Comparison of ENCODE assay signal across 9 cellular contexts in the genomic region with DNA sequence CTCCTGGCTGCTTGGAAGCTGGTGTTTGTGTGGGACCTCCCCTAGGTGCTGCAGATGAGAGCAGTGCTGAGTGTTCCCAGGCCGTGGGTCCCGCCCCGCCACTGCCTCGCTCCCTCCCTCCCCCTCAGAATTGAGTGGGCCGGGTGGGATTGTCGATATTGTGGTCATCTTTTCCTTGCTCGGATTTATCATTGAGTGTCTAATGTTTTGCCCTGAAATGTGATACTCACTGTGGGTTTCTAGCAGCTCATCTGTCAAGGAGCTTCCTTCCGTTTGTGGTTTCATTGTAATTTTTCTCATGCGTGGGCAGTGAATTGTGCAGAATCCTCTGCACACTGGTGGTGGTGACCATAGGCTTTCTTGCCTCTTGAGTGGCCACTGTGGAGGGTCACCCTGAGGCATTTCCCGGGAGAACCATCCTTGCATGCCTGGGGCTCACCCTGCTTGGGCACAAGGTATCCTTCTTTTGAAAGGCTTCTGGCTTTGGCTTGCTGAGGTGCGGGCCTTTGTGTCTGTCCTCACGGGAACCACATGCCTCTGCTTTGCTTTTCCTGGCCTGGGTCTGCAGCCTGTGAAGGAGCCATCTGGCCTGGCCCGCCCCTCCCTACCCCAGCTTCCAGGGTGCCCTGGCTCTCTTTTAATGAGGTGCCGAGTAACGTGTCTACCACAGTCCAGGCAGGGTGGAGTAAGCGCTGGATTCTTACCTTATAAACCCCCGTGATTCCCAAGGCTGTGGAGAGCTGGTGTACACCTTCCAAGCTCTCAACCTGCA. TPM values are rescaled to one million over a fixed set of nuclear protein-coding genes. Genes with fewer than 3 reads are reported as not detected.
DNase-seq lines count a peak whose midpoint lies in the region; ATAC-seq and TF ChIP-seq lines count a peak whose summit lies in the region.
"Had no signal": no experiment of that assay in that cellular context is flagged by ENCODE, and none has a peak within 500 bp of the region (broad histone marks: within the 10 kb centered on the region; RNA-seq: fewer than 3 reads in every experiment).

No MANE protein-coding gene starts in this region.

- TF ChIP-seq CTCF in upper lobe of left lung (IDR thresholded peaks at IDR 0.05): no peak

- DNase-seq in Right ventricle myocardium inferior (ENCODE audit: missing footprints): peak; percentile 27
- no peak for DNase-seq in Right ventricle myocardium superior
- DNase-seq in activated CD4-positive, alpha-beta memory T cell treated with anti-CD3 and anti-CD28 coated beads, Interleukin-2, amount 10 ng/mL, durations not matched to agents 7 days and 5 days: peak; percentile 22
- peak; percentile 93 for DNase-seq in iris pigment epithelial cell (ENCODE audit: low read depth)
- DNase-seq in upper lobe of left lung: peak in 1 of 2 donors; percentile 55
- no peak for DNase-seq in effector CD4-positive, alpha-beta T cell
- DNase-seq in NCI-H146 treated with DMSO at 0.1 percent for 48 hours (lab: John Stamatoyannopoulos, UW; ENCODE audit: unreplicated experiment): no peak
- DNase-seq: anterior cingulate cortex had no signal

- POLR2A ChIA-PET in activated CD4-positive, alpha-beta memory T cell treated with anti-CD3 and anti-CD28 coated beads, Interleukin-2, amount 10 ng/mL, durations not matched to agents 7 days and 5 days (lab: Charles Lee): interaction anchor here (1.0 to 1.2 kb wide), 2 partner anchors 114 to 187 kb away, joined by 3 to 5 read pairs; no protein-coding TSS in a partner anchor

- peaks cover 53% of the 10 kb centered on the region for H3K36me3 Mint-ChIP-seq in activated CD4-positive, alpha-beta memory T cell treated with anti-CD3 and anti-CD28 coated beads, Interleukin-2, amount 10 ng/mL, durations not matched to agents 7 days and 5 days (ENCODE audit: low read depth)

- H3K9me3 ChIP-seq in upper lobe of left lung: no peaks in the 10 kb centered on the region

- intact Hi-C loops in Right ventricle myocardium inferior (cut with DNase I): loop anchor here (10.0 kb wide), 1 partner anchor 49 kb away; no protein-coding TSS in a partner anchor
- intact Hi-C loops in Right ventricle myocardium superior (cut with DNase I): loop anchor here (10.0 kb wide), 1 partner anchor 109 kb away; a partner anchor contains a TSS

- peaks cover 27 to 71% (median 43%) of the 10 kb centered on the region in 4 donors for H3K4me1 ChIP-seq in upper lobe of left lung

- H3K4me3 ChIP-seq in upper lobe of left lung: no peak overlapping the region

- ATAC-seq in Right ventricle myocardium inferior (no peak), Right ventricle myocardium superior (ENCODE audit: poor library complexity) (no peak), upper lobe of left lung (ENCODE audit: low FRiP score in 2 of 2) (peak in 1 of 2 donors; percentile 29), HG02840 (IDR thresholded peaks at IDR 0.05; ENCODE audit: low FRiP score, unreplicated experiment) (no peak)

- no peaks in the 10 kb centered on the region for H3K9me3 Mint-ChIP-seq in activated CD4-positive, alpha-beta memory T cell treated with anti-CD3 and anti-CD28 coated beads, Interleukin-2, amount 10 ng/mL, durations not matched to agents 7 days and 5 days

- CTCF ChIA-PET in activated CD4-positive, alpha-beta memory T cell treated with anti-CD3 and anti-CD28 coated beads, Interleukin-2, amount 10 ng/mL, durations not matched to agents 7 days and 5 days (lab: Charles Lee): interaction anchor here (0.9 to 1.7 kb wide), 6 partner anchors 16 to 173 kb away, joined by 3 to 11 read pairs (median 4); no protein-coding TSS in a partner anchor

- peaks cover 48% of the 10 kb centered on the region for H3K4me1 Mint-ChIP-seq in activated CD4-positive, alpha-beta memory T cell treated with anti-CD3 and anti-CD28 coated beads, Interleukin-2, amount 10 ng/mL, durations not matched to agents 7 days and 5 days

- H3K4me3 Mint-ChIP-seq in activated CD4-positive, alpha-beta memory T cell treated with anti-CD3 and anti-CD28 coated beads, Interleukin-2, amount 10 ng/mL, durations not matched to agents 7 days and 5 days: no peak overlapping the region

- peaks cover 0 to 7% (median under 1%) of the 10 kb centered on the region in 4 donors for H3K36me3 ChIP-seq in upper lobe of left lung

- no peaks in the 10 kb centered on the region for H3K27me3 Mint-ChIP-seq in activated CD4-positive, alpha-beta memory T cell treated with anti-CD3 and anti-CD28 coated beads, Interleukin-2, amount 10 ng/mL, durations not matched to agents 7 days and 5 days

- no peaks in the 10 kb centered on the region for H3K27me3 ChIP-seq in upper lobe of left lung

- peak overlapping the region in 3 of 4 donors; percentile 25 to 79 (median 59) for H3K27ac ChIP-seq in upper lobe of left lung

- no peak for TF ChIP-seq EP300 in upper lobe of left lung (IDR thresholded peaks at IDR 0.05)

- no peak overlapping the region for H3K27ac Mint-ChIP-seq in activated CD4-positive, alpha-beta memory T cell treated with anti-CD3 and anti-CD28 coated beads, Interleukin-2, amount 10 ng/mL, durations not matched to agents 7 days and 5 days

- WGBS in upper lobe of left lung, 2 donors: 78 to 80% methylated on average over 16 to 17 of the region's 17 CpGs

- no peak for TF ChIP-seq POLR2A in upper lobe of left lung (IDR thresholded peaks at IDR 0.05)

RNA-seq across cellular contexts. Expression of a gene that starts 25.6 kb away (rescaled TPM):
- 66.5 TPM for total RNA-seq in Right ventricle myocardium inferior
- total RNA-seq in Right ventricle myocardium superior: 77.4 TPM
- 10 to 100 TPM; 42.4 to 47.0 TPM for total RNA-seq in activated CD4-positive, alpha-beta memory T cell treated with anti-CD3 and anti-CD28 coated beads, Interleukin-2, amount 10 ng/mL, durations not matched to agents 7 days and 5 days
- total RNA-seq in upper lobe of left lung: 10 to 100 TPM in 5 of 6 donors, 1 to 10 TPM in 1; 5.5 to 34.6 (median 22.8) TPM

RNA-seq across cellular contexts. Expression of a gene that starts 44.7 kb away (rescaled TPM):
- total RNA-seq in Right ventricle myocardium inferior (36.7 TPM), Right ventricle myocardium superior (23.8 TPM), upper lobe of left lung (100 to 1,000 TPM in 5 of 6 donors, 10 to 100 TPM in 1; 73.1 to 435 (median 149) TPM)
- 100 to 1,000 TPM; 631 to 642 TPM for total RNA-seq in activated CD4-positive, alpha-beta memory T cell treated with anti-CD3 and anti-CD28 coated beads, Interleukin-2, amount 10 ng/mL, durations not matched to agents 7 days and 5 days

Comparison
In these comparisons a context has a peak if more than half of its experiments do, and no peak if none do; other contexts are left out.
1. DNase-seq: peak in Right ventricle myocardium inferior (single experiment), activated CD4-positive, alpha-beta memory T cell treated with anti-CD3 and anti-CD28 coated beads, Interleukin-2, amount 10 ng/mL, durations not matched to agents 7 days and 5 days (single experiment) and iris pigment epithelial cell (single experiment); none in Right ventricle myocardium superior (single experiment), effector CD4-positive, alpha-beta T cell (single experiment) and NCI-H146 treated with DMSO at 0.1 percent for 48 hours (single experiment).